Comparison of ENCODE assay signal across 23 cellular contexts in the genomic region with DNA sequence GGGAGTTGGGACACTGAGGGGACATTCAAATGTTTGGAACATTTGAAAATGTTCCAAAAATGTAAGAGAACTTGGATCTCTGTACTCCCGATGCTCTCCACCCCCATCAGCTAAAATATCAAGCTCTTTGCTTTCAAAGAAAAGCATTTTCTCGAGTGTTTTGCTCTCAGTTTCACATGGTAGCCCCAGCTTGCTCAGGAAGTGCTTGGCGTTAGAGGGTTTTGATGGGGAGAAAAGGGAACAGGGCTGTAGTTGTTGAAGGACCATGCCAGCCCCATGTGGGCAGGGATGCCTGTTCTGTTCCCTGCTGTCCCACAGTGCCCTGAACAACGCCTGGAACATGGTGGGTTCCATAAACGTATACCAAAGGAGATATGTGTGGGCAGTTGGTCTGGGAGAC.
"Had no signal": no experiment of that assay in that cellular context is flagged by ENCODE, and none has a peak within 500 bp of the region (broad histone marks: within the 10 kb centered on the region; RNA-seq: fewer than 3 reads in every experiment).

No MANE protein-coding gene starts in this region.

- H3K36me3 ChIP-seq: adrenal gland, heart left ventricle, right lobe of liver had no signal

- H3K4me3 ChIP-seq: adrenal gland, body of pancreas, heart left ventricle, right lobe of liver, testis had no signal

- H3K27ac ChIP-seq: adrenal gland, right lobe of liver, testis, VCaP had no signal

- H3K9me3 Mint-ChIP-seq: naive thymus-derived CD4-positive, alpha-beta T cell had no signal

- H3K27me3 ChIP-seq: adrenal gland, body of pancreas, right lobe of liver, testis had no signal

- DNase-seq: activated CD4-positive, alpha-beta T cell treated with anti-CD3 and anti-CD28 coated beads for 48 hours; activated CD4-positive, alpha-beta T cell treated with anti-CD3 and anti-CD28 coated beads, Interleukin-2, amount 50 U/mL, for 48 hours; activated CD8-positive, alpha-beta memory T cell treated with anti-CD3 and anti-CD28 coated beads for 24 hours; activated effector memory CD4-positive, alpha-beta T cell treated with Interleukin-2 at 50 U/mL for 16 hours; activated naive CD4-positive, alpha-beta T cell treated with Interleukin-2 at 50 U/mL for 16 hours; adrenal gland; aorta; body of pancreas; cortex of kidney; foreskin fibroblast; heart left ventricle; midbrain; naive thymus-derived CD4-positive, alpha-beta T cell; occipital lobe; right lobe of liver; stimulated activated CD4-positive, alpha-beta T cell treated with anti-CD3 and anti-CD28 coated beads, Interleukin-4, amount 100 ng/mL, for 1 hour; stimulated activated naive CD8-positive, alpha-beta T cell treated with anti-CD3 and anti-CD28 coated beads, Interleukin-15, Interleukin-2, amounts not matched to agents 100 U/mL and 50 U/mL, for 24 hours; testis; trophoblast cell had no signal

- ATAC-seq: activated CD4-positive, CD25-positive, alpha-beta regulatory T cell treated with anti-CD3 and anti-CD28 coated beads, Interleukin-2, amount 50 U/mL, for 24 hours; body of pancreas; esophagus mucosa; heart left ventricle; naive thymus-derived CD4-positive, alpha-beta T cell; right lobe of liver; stimulated activated naive CD8-positive, alpha-beta T cell treated with anti-CD3 and anti-CD28 coated beads, Interleukin-15, Interleukin-2, amounts not matched to agents 100 U/mL and 50 U/mL, for 24 hours had no signal

- H3K4me3 Mint-ChIP-seq: activated naive CD8-positive, alpha-beta T cell had no signal

- H3K27ac Mint-ChIP-seq: activated naive CD8-positive, alpha-beta T cell had no signal

- H3K9me3 ChIP-seq: adrenal gland, body of pancreas, heart left ventricle, right lobe of liver, testis had no signal
